1 cellular context compared by ENCODE assay signal in genomic region chr6:34791842-34792604, GRCh38.
TF ChIP-seq lines count a peak whose summit lies in the region.

BLTP3A (plus strand) TSS chr6:34792083; CDS start chr6:34792251, 168 bp downstream.

TF ChIP-seq in HepG2, 621 proteins besides CTCF, POLR2A, EP300 and RAD21 (continued from another document and continues in another):
- TF ChIP-seq ZNF503 (CRISPR knock-in tag; IDR thresholded peaks at IDR 0.05), result no peak
- peak; percentile 64; the same call in 1 of the 2 replicates for TF ChIP-seq SPEN (CRISPR knock-in tag; IDR thresholded peaks at IDR 0.05; ENCODE audit: low read depth)
- no peak for TF ChIP-seq ZUFSP (CRISPR knock-in tag; IDR thresholded peaks at IDR 0.05; ENCODE audit: borderline replicate concordance)
- TF ChIP-seq ZNF784 (CRISPR knock-in tag; IDR thresholded peaks at IDR 0.05; ENCODE audit: borderline replicate concordance), result no peak
- TF ChIP-seq FLYWCH1 (CRISPR knock-in tag; IDR thresholded peaks at IDR 0.05), result no peak
- TF ChIP-seq ZNF230 (CRISPR knock-in tag; IDR thresholded peaks at IDR 0.05), result no peak; the same call in 1 of the 2 replicates
- TF ChIP-seq ZSCAN9 (CRISPR knock-in tag; IDR thresholded peaks at IDR 0.05; ENCODE audit: borderline replicate concordance), result no peak
- no peak for TF ChIP-seq YEATS2 (CRISPR knock-in tag; IDR thresholded peaks at IDR 0.05; ENCODE audit: borderline replicate concordance)
- no peak for TF ChIP-seq NCOA1 (CRISPR knock-in tag; IDR thresholded peaks at IDR 0.05)
- TF ChIP-seq PBX3 (CRISPR knock-in tag; IDR thresholded peaks at IDR 0.05; ENCODE audit: borderline replicate concordance), result 0 out of 2 replicates have a peak, but pooled peaks have one; percentile 7
- peak; percentile 47; the same call in 1 of the 2 replicates for TF ChIP-seq MTA1 (CRISPR knock-in tag; IDR thresholded peaks at IDR 0.05; ENCODE audit: borderline replicate concordance)
- no peak for TF ChIP-seq SIN3B (IDR thresholded peaks at IDR 0.05; ENCODE audit: low read length)
- TF ChIP-seq ZNF891 (CRISPR knock-in tag; IDR thresholded peaks at IDR 0.05), result peak; percentile 48; the same call in 1 of the 2 replicates
- TF ChIP-seq ZNF362 (CRISPR knock-in tag; IDR thresholded peaks at IDR 0.05; ENCODE audit: borderline replicate concordance), result no peak; the same call in 1 of the 2 replicates
- TF ChIP-seq GFI1 (CRISPR knock-in tag; IDR thresholded peaks at IDR 0.05; ENCODE audit: borderline replicate concordance), result peak; percentile 50; the same call in 1 of the 2 replicates
- TF ChIP-seq JUND (CRISPR knock-in tag; IDR thresholded peaks at IDR 0.05), result 0 out of 2 replicates have a peak, but pooled peaks have one; percentile 34
- peak; percentile 73; the same call in 1 of the 2 replicates for TF ChIP-seq CCDC6 (CRISPR knock-in tag; IDR thresholded peaks at IDR 0.05)
- no peak for TF ChIP-seq NPAS2 (CRISPR knock-in tag; IDR thresholded peaks at IDR 0.05; ENCODE audit: borderline replicate concordance)
- no peak for TF ChIP-seq ZNF17 (CRISPR knock-in tag; IDR thresholded peaks at IDR 0.05)
- peak; percentile 90; the same call in 1 of the 2 replicates for TF ChIP-seq ZNF446 (CRISPR knock-in tag; IDR thresholded peaks at IDR 0.05)
- TF ChIP-seq TOPORS (CRISPR knock-in tag; IDR thresholded peaks at IDR 0.05), result peak; percentile 17; the same call in 1 of the 2 replicates
- no peak for TF ChIP-seq ZFP37 (CRISPR knock-in tag; IDR thresholded peaks at IDR 0.05; ENCODE audit: borderline replicate concordance)
- TF ChIP-seq NFYB (CRISPR knock-in tag; IDR thresholded peaks at IDR 0.05), result no peak
- no peak for TF ChIP-seq NFE2L2 (IDR thresholded peaks at IDR 0.05; ENCODE audit: low read length)
- TF ChIP-seq MXD4 (CRISPR knock-in tag; IDR thresholded peaks at IDR 0.05), result peak; percentile 84
- peak; percentile 11; the same call in 1 of the 2 replicates for TF ChIP-seq ZNF263 (CRISPR knock-in tag; IDR thresholded peaks at IDR 0.05)
- TF ChIP-seq ZNF513 (CRISPR knock-in tag; conservative IDR thresholded peaks at IDR 0.05), result no peak
- TF ChIP-seq ZNF407 (CRISPR knock-in tag; IDR thresholded peaks at IDR 0.05; ENCODE audit: not compliant biosample characterization), result peak; percentile 10
- peak; percentile 47; the same call in 1 of the 2 replicates for TF ChIP-seq HDAC1 (CRISPR knock-in tag; IDR thresholded peaks at IDR 0.05)
- no peak for TF ChIP-seq ZBTB2 (CRISPR knock-in tag; IDR thresholded peaks at IDR 0.05; ENCODE audit: low read depth)
- TF ChIP-seq ZNF253 (CRISPR knock-in tag; IDR thresholded peaks at IDR 0.05; ENCODE audit: borderline replicate concordance), result no peak
- TF ChIP-seq ZNF850 (CRISPR knock-in tag; conservative IDR thresholded peaks at IDR 0.05), result no peak
- no peak for TF ChIP-seq HNRNPL (IDR thresholded peaks at IDR 0.05; ENCODE audit: low read depth, low read length)
- peak; percentile 85; the same call in 1 of the 2 replicates for TF ChIP-seq HES4 (CRISPR knock-in tag; IDR thresholded peaks at IDR 0.05; ENCODE audit: borderline replicate concordance)
- no peak; the same call in 1 of the 2 replicates for TF ChIP-seq AKAP8 (CRISPR knock-in tag; IDR thresholded peaks at IDR 0.05)
- TF ChIP-seq ZNF724P (CRISPR knock-in tag; IDR thresholded peaks at IDR 0.05; ENCODE audit: borderline replicate concordance), result peak; percentile 26
- no peak for TF ChIP-seq MEF2D (CRISPR knock-in tag; IDR thresholded peaks at IDR 0.05)
- TF ChIP-seq POLR2AphosphoS5 (IDR thresholded peaks at IDR 0.05; ENCODE audit: low read depth, low read length), result peak; percentile 58
- no peak for TF ChIP-seq FOSL2 (CRISPR knock-in tag; IDR thresholded peaks at IDR 0.05)
- peak; percentile 51; the same call in 1 of the 2 replicates for TF ChIP-seq ZGPAT (CRISPR knock-in tag; IDR thresholded peaks at IDR 0.05)
- no peak; the same call in 1 of the 2 replicates for TF ChIP-seq ZNF367 (CRISPR knock-in tag; IDR thresholded peaks at IDR 0.05; ENCODE audit: borderline replicate concordance)
